In the genomic region with DNA sequence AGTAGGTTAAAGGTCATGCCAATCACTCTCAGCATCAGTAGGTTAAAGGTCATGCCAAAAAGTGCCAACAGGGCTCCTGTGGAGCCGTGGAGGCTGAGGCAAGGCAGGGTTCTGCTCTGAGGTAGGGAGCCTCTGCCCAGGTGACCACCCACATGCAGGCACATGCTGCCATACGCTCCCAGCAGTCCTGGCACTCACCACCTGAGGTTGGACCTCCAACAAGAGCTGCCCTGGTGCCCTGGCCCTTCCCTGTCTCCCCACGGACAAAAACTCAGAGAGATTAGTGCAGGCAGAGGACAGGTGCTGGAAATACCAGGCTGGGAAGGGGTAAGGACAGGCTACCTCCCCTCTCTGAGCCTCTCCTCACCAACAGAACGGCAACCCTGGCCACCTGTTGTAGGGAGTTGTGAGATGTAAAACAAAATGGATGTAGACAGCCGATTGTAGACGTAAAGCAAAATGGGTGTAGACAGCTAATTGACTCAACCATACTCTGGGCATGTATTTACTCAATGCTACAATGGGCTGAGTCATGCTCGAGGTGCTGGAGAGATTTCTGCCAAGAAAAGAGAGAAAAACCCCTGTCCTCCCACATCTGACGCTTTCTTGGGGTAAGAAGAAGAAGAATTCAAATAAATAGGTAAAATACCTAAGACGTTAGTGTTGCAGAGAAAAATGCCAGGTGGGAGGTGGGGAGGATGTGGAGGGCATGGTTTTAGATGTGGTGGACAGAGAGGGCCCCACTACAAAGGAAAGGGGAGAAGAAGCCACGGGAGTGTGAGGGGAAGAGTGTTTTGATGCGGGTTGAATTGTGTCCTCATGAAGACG, we compare ENCODE assay signal across 9 cellular contexts. TPM values are rescaled to one million over a fixed set of nuclear protein-coding genes. Genes with fewer than 3 reads are reported as not detected.
DNase-seq lines count a peak whose midpoint lies in the region; ATAC-seq and TF ChIP-seq lines count a peak whose summit lies in the region.
"Had no signal": no experiment of that assay in that cellular context is flagged by ENCODE, and none has a peak within 500 bp of the region (broad histone marks: within the 10 kb centered on the region; RNA-seq: fewer than 3 reads in every experiment).

No MANE protein-coding gene starts in this region.

- peaks cover 2% of the 10 kb centered on the region for H3K36me3 Mint-ChIP-seq in activated CD8-positive, alpha-beta memory T cell treated with anti-CD3 and anti-CD28 coated beads, Interleukin-2, amount 10 ng/mL, durations not matched to agents 7 days and 5 days
- no peaks in the 10 kb centered on the region for H3K36me3 Mint-ChIP-seq in activated T-helper 2 cell treated with anti-CD3 and anti-CD28 coated beads, Interferon-gamma antibody, Interleukin-2, Interleukin-4, amounts not matched to agents 10 μg/mL and 5 μg/mL and 100 μg/mL, durations not matched to agents 14 hours and 24 hours and 36 hours (ENCODE audit: low read depth)

- peak; percentile 8 for DNase-seq in activated CD8-positive, alpha-beta memory T cell treated with anti-CD3 and anti-CD28 coated beads, Interleukin-2, amount 50 U/mL, for 24 hours (ENCODE audit: extremely low read depth)
- DNase-seq in activated CD8-positive, alpha-beta memory T cell treated with anti-CD3 and anti-CD28 coated beads, Interleukin-2, amount 10 ng/mL, durations not matched to agents 7 days and 5 days = no peak
- no peak for DNase-seq in activated T-helper 2 cell treated with anti-CD3 and anti-CD28 coated beads, Interferon-gamma antibody, Interleukin-2, Interleukin-4, amounts not matched to agents 10 μg/mL and 5 μg/mL and 100 μg/mL, durations not matched to agents 14 hours and 24 hours and 36 hours (ENCODE audit: low spot score)
- DNase-seq in hepatic stellate cell (ENCODE audit: low spot score) (peak; percentile 74), tibial artery (no peak), NCI-H2171 (lab: John Stamatoyannopoulos, UW) (no peak), foreskin melanocyte (no peak), NOMO-1 treated with dmso at 0.1 percent for 144 hours (lab: John Stamatoyannopoulos, UW; ENCODE audit: unreplicated experiment) (no peak)

- ATAC-seq in activated CD8-positive, alpha-beta memory T cell treated with anti-CD3 and anti-CD28 coated beads, Interleukin-2, amount 10 ng/mL, durations not matched to agents 7 days and 5 days = no peak

- no peak overlapping the region for H3K4me3 ChIP-seq in tibial artery

- H3K9me3 Mint-ChIP-seq in activated CD8-positive, alpha-beta memory T cell treated with anti-CD3 and anti-CD28 coated beads, Interleukin-2, amount 10 ng/mL, durations not matched to agents 7 days and 5 days (ENCODE audit: low read depth) = no peaks in the 10 kb centered on the region
- no peaks in the 10 kb centered on the region for H3K9me3 Mint-ChIP-seq in activated T-helper 2 cell treated with anti-CD3 and anti-CD28 coated beads, Interferon-gamma antibody, Interleukin-2, Interleukin-4, amounts not matched to agents 10 μg/mL and 5 μg/mL and 100 μg/mL, durations not matched to agents 14 hours and 24 hours and 36 hours

- H3K27me3 ChIP-seq in tibial artery = no peaks in the 10 kb centered on the region

- H3K27me3 Mint-ChIP-seq in activated CD8-positive, alpha-beta memory T cell treated with anti-CD3 and anti-CD28 coated beads, Interleukin-2, amount 10 ng/mL, durations not matched to agents 7 days and 5 days = peaks cover 64% of the 10 kb centered on the region
- no peaks in the 10 kb centered on the region for H3K27me3 Mint-ChIP-seq in activated T-helper 2 cell treated with anti-CD3 and anti-CD28 coated beads, Interferon-gamma antibody, Interleukin-2, Interleukin-4, amounts not matched to agents 10 μg/mL and 5 μg/mL and 100 μg/mL, durations not matched to agents 14 hours and 24 hours and 36 hours (ENCODE audit: low read depth)

- peaks cover 0 to 95% (median 71%) of the 10 kb centered on the region in 4 donors for H3K4me1 ChIP-seq in tibial artery

- H3K9me3 ChIP-seq in tibial artery = no peaks in the 10 kb centered on the region

- H3K4me1 Mint-ChIP-seq in activated CD8-positive, alpha-beta memory T cell treated with anti-CD3 and anti-CD28 coated beads, Interleukin-2, amount 10 ng/mL, durations not matched to agents 7 days and 5 days = peaks cover 20% of the 10 kb centered on the region
- H3K4me1 Mint-ChIP-seq in activated T-helper 2 cell treated with anti-CD3 and anti-CD28 coated beads, Interferon-gamma antibody, Interleukin-2, Interleukin-4, amounts not matched to agents 10 μg/mL and 5 μg/mL and 100 μg/mL, durations not matched to agents 14 hours and 24 hours and 36 hours (ENCODE audit: low read depth) = peaks cover 14% of the 10 kb centered on the region
- H3K4me1 Mint-ChIP-seq: B cell had no signal

- intact Hi-C loops in activated T-helper 2 cell treated with anti-CD3 and anti-CD28 coated beads, Interferon-gamma antibody, Interleukin-2, Interleukin-4, amounts not matched to agents 10 μg/mL and 5 μg/mL and 100 μg/mL, durations not matched to agents 14 hours and 24 hours and 36 hours (cut with micrococcal nuclease) = no loop called here
- intact Hi-C loops in tibial artery (cut with DNase I; ENCODE audit: low total_unique reads) = no loop called here

- H3K27ac Mint-ChIP-seq in activated CD8-positive, alpha-beta memory T cell treated with anti-CD3 and anti-CD28 coated beads, Interleukin-2, amount 10 ng/mL, durations not matched to agents 7 days and 5 days = no peak overlapping the region
- H3K27ac Mint-ChIP-seq in activated T-helper 2 cell treated with anti-CD3 and anti-CD28 coated beads, Interferon-gamma antibody, Interleukin-2, Interleukin-4, amounts not matched to agents 10 μg/mL and 5 μg/mL and 100 μg/mL, durations not matched to agents 14 hours and 24 hours and 36 hours = peak overlapping the region; percentile 78
- H3K27ac Mint-ChIP-seq: B cell had no signal

- CTCF ChIA-PET in activated CD8-positive, alpha-beta memory T cell treated with anti-CD3 and anti-CD28 coated beads, Interleukin-2, amount 10 ng/mL, durations not matched to agents 7 days and 5 days (lab: Charles Lee) = no interaction called here

- H3K36me3 ChIP-seq in tibial artery = peaks cover 0 to 33% (median 0%) of the 10 kb centered on the region in 3 donors

- peak overlapping the region; percentile 70 to 78 for H3K27ac ChIP-seq in tibial artery

- TF ChIP-seq CTCF in tibial artery (IDR thresholded peaks at IDR 0.05) = no peak

- H3K4me3 Mint-ChIP-seq in activated CD8-positive, alpha-beta memory T cell treated with anti-CD3 and anti-CD28 coated beads, Interleukin-2, amount 10 ng/mL, durations not matched to agents 7 days and 5 days = no peak overlapping the region
- no peak overlapping the region for H3K4me3 Mint-ChIP-seq in activated T-helper 2 cell treated with anti-CD3 and anti-CD28 coated beads, Interferon-gamma antibody, Interleukin-2, Interleukin-4, amounts not matched to agents 10 μg/mL and 5 μg/mL and 100 μg/mL, durations not matched to agents 14 hours and 24 hours and 36 hours (ENCODE audit: low read depth)
- H3K4me3 Mint-ChIP-seq: B cell had no signal

RNA-seq across cellular contexts. Expression of a gene that starts 32.4 kb away (rescaled TPM):
- under 1 TPM; 0.12 to 0.18 TPM for total RNA-seq in activated CD8-positive, alpha-beta memory T cell treated with anti-CD3 and anti-CD28 coated beads, Interleukin-2, amount 10 ng/mL, durations not matched to agents 7 days and 5 days
- 0.07 and 0.23 TPM in 2 replicates for total RNA-seq in activated T-helper 2 cell treated with anti-CD3 and anti-CD28 coated beads, Interferon-gamma antibody, Interleukin-2, Interleukin-4, amounts not matched to agents 10 μg/mL and 5 μg/mL and 100 μg/mL, durations not matched to agents 14 hours and 24 hours and 36 hours

Comparison
In these comparisons a context has a peak if more than half of its experiments do, and no peak if none do; other contexts are left out.
1. DNase-seq: peak in activated CD8-positive, alpha-beta memory T cell treated with anti-CD3 and anti-CD28 coated beads, Interleukin-2, amount 50 U/mL, for 24 hours (single experiment) and hepatic stellate cell (single experiment); none in activated CD8-positive, alpha-beta memory T cell treated with anti-CD3 and anti-CD28 coated beads, Interleukin-2, amount 10 ng/mL, durations not matched to agents 7 days and 5 days (single experiment), activated T-helper 2 cell treated with anti-CD3 and anti-CD28 coated beads, Interferon-gamma antibody, Interleukin-2, Interleukin-4, amounts not matched to agents 10 μg/mL and 5 μg/mL and 100 μg/mL, durations not matched to agents 14 hours and 24 hours and 36 hours (single experiment), tibial artery (0 of 2), NCI-H2171 (single experiment), foreskin melanocyte (single experiment) and NOMO-1 treated with dmso at 0.1 percent for 144 hours (single experiment).